11 cellular contexts compared by ENCODE assay signal in genomic region chr9:20355022-20355421, GRCh38.
A peak's percentile ranks its signal among the peaks of the same experiment; 100 is the strongest.
DNase-seq lines count a peak whose midpoint lies in the region; ATAC-seq and TF ChIP-seq lines count a peak whose summit lies in the region.
"Had no signal": no experiment of that assay in that cellular context is flagged by ENCODE, and none has a peak within 500 bp of the region (broad histone marks: within the 10 kb centered on the region; RNA-seq: fewer than 3 reads in every experiment).

No MANE protein-coding gene starts in this region.

- no peak overlapping the region for H3K27ac Mint-ChIP-seq in T-cell

- no peak overlapping the region for H3K9ac ChIP-seq in OCI-LY3 (ENCODE audit: low read length)

- peaks cover 44% of the 10 kb centered on the region for H3K36me3 Mint-ChIP-seq in T-cell

- H3K4me1 ChIP-seq in OCI-LY3 (ENCODE audit: low read length) (peaks cover 30% of the 10 kb centered on the region), foreskin keratinocyte (peaks cover 34% of the 10 kb centered on the region), body of pancreas (peaks cover 53% of the 10 kb centered on the region)

- H3K27me3 ChIP-seq in BJ (ENCODE audit: control insufficient read depth, insufficient read depth, low read length) (no peaks in the 10 kb centered on the region), OCI-LY3 (ENCODE audit: low read depth, low read length) (no peaks in the 10 kb centered on the region), foreskin keratinocyte (no peaks in the 10 kb centered on the region), body of pancreas (no peaks in the 10 kb centered on the region)
- H3K27me3 ChIP-seq: ovary had no signal

- H3K79me2 ChIP-seq in OCI-LY3 (ENCODE audit: low read length), result no peaks in the 10 kb centered on the region

- TF ChIP-seq CTCF in BJ (IDR thresholded peaks at IDR 0.05; ENCODE audit: insufficient read depth, low read depth, low read length) (no peak), OCI-LY3 (IDR thresholded peaks at IDR 0.05; ENCODE audit: low read depth, low read length) (no peak), foreskin keratinocyte (conservative IDR thresholded peaks at IDR 0.05) (no peak), body of pancreas (IDR thresholded peaks at IDR 0.05) (no peak)

- H2AFZ ChIP-seq in OCI-LY3 (ENCODE audit: low read depth, low read length), result no peak overlapping the region

- H4K20me1 ChIP-seq in OCI-LY3 (ENCODE audit: insufficient read depth, low read length), result no peaks in the 10 kb centered on the region

- 32% methylated on average over 2 of the region's 2 CpGs for WGBS in body of pancreas, 2 donors

- CTCF ChIA-PET in BJ (lab: Yijun Ruan, JAX), result interaction anchor here (1.0 to 5.0 kb wide), 7 partner anchors 241 to 754 kb away, joined by 3 to 52 read pairs (median 3); partner anchors contain the start of gene MLLT3
- CTCF ChIA-PET in T-cell (lab: Charles Lee), result interaction anchor here (0.5 to 2.1 kb wide), 10 partner anchors 21 to 757 kb away, joined by 3 to 12 read pairs (median 4); no protein-coding TSS in a partner anchor

- H3K27ac ChIP-seq in OCI-LY3 (ENCODE audit: low read length), result no peak overlapping the region
- peak overlapping the region; percentile 75 for H3K27ac ChIP-seq in foreskin keratinocyte
- H3K27ac ChIP-seq in body of pancreas, result no peak overlapping the region
- H3K27ac ChIP-seq: ovary had no signal

- POLR2A ChIA-PET in BJ (lab: Charles Lee), result interaction anchor here (0.6 to 1.1 kb wide), 3 partner anchors 268 to 460 kb away, joined by 3 to 5 read pairs (median 3); no protein-coding TSS in a partner anchor
- POLR2A ChIA-PET in T-cell (lab: Charles Lee), result interaction anchor here (0.5 to 0.7 kb wide), 7 partner anchors 23 to 615 kb away, joined by 3 to 10 read pairs (median 4); no protein-coding TSS in a partner anchor

- H3K4me2 ChIP-seq in OCI-LY3 (ENCODE audit: low read length), result peak overlapping the region; percentile 20; the same call in 1 of the 2 replicates

- peaks cover 33 to 42% (median 37%) of the 10 kb centered on the region in 3 donors for H3K4me1 Mint-ChIP-seq in T-cell

- intact Hi-C loops in body of pancreas (cut with DNase I), result loop anchor here (10.0 kb wide), 1 partner anchor 580 kb away; no protein-coding TSS in a partner anchor

- no peaks in the 10 kb centered on the region for H3K36me3 ChIP-seq in BJ (ENCODE audit: control insufficient read depth, insufficient read depth, low read length)
- H3K36me3 ChIP-seq in OCI-LY3 (replicated peaks; ENCODE audit: low read depth, low read length), result no peaks in the 10 kb centered on the region
- H3K36me3 ChIP-seq in body of pancreas (replicated peaks in 1 of 2; ENCODE audit: insufficient read depth in 1 of 2, low read depth in 2 of 2), result no peaks in the 10 kb centered on the region
- H3K36me3 ChIP-seq: ovary had no signal

- DNase-seq in BJ (ENCODE audit: low read depth), result peak; percentile 53
- DNase-seq in foreskin keratinocyte, result peak; percentile 85 to 91
- DNase-seq in T-cell, result no peak
- DNase-seq in SKM-1 (lab: John Stamatoyannopoulos, UW; ENCODE audit: unreplicated experiment), result no peak
- no peak for DNase-seq in body of pancreas
- DNase-seq: activated CD8-positive, alpha-beta memory T cell treated with anti-CD3 and anti-CD28 coated beads, Interleukin-2, amount 50 U/mL, for 4 hours; MV-4-11; ovary had no signal

- no peak overlapping the region for H3K4me3 ChIP-seq in BJ (ENCODE audit: low read depth, low read length)
- H3K4me3 ChIP-seq in OCI-LY3 (ENCODE audit: low read length), result no peak overlapping the region
- H3K4me3 ChIP-seq in body of pancreas, result no peak overlapping the region
- H3K4me3 ChIP-seq: ovary had no signal

- no peak overlapping the region for H3K4me3 Mint-ChIP-seq in T-cell

- H3K9me3 ChIP-seq in OCI-LY3 (ENCODE audit: insufficient read depth, low read length) (no peaks in the 10 kb centered on the region), body of pancreas (no peaks in the 10 kb centered on the region)
- H3K9me3 ChIP-seq: ovary had no signal

- H3K27me3 Mint-ChIP-seq in T-cell, result no peaks in the 10 kb centered on the region

- peak; percentile 48 for ATAC-seq in GM19035 (IDR thresholded peaks at IDR 0.05; ENCODE audit: unreplicated experiment)
- peak; percentile 72 for ATAC-seq in foreskin keratinocyte
- ATAC-seq in T-cell (replicated peaks in 1 of 4), result no peak
- no peak for ATAC-seq in body of pancreas
- ATAC-seq in GM21619 (IDR thresholded peaks at IDR 0.05; ENCODE audit: unreplicated experiment), result no peak

- H3K9me3 Mint-ChIP-seq in T-cell, result no peaks in the 10 kb centered on the region

- no peak for TF ChIP-seq POLR2A in body of pancreas (IDR thresholded peaks at IDR 0.05)

Comparison
In these comparisons a context has a peak if more than half of its experiments do, and no peak if none do; other contexts are left out.
1. DNase-seq: peak in BJ (single experiment) and foreskin keratinocyte (2 of 2); none in T-cell (0 of 34), SKM-1 (single experiment) and body of pancreas (0 of 4).
2. ATAC-seq: peak in GM19035 (single experiment) and foreskin keratinocyte (single experiment); none in T-cell (0 of 4), body of pancreas (single experiment) and GM21619 (single experiment).